Comparison of ENCODE assay signal across 16 cellular contexts in genomic region chr16:73321942-73322341, GRCh38.
A peak's percentile ranks its signal among the peaks of the same experiment; 100 is the strongest.
DNase-seq lines count a peak whose midpoint lies in the region; ATAC-seq and TF ChIP-seq lines count a peak whose summit lies in the region.
"Had no signal": no experiment of that assay in that cellular context is flagged by ENCODE, and none has a peak within 500 bp of the region (broad histone marks: within the 10 kb centered on the region; RNA-seq: fewer than 3 reads in every experiment).

No MANE protein-coding gene starts in this region.

- peaks cover 7% of the 10 kb centered on the region; the same call in 2 of the 3 replicates for H3K4me1 Mint-ChIP-seq in GM23338
- H3K4me1 Mint-ChIP-seq: CD14-positive monocyte; CD8-positive, alpha-beta memory T cell had no signal

- no peaks in the 10 kb centered on the region for H3F3A ChIP-seq in GM23338 (replicated peaks; ENCODE audit: low read depth)

- no peak overlapping the region for H3K4me3 Mint-ChIP-seq in GM23338
- H3K4me3 Mint-ChIP-seq: CD14-positive monocyte; CD4-positive, alpha-beta T cell; CD8-positive, alpha-beta memory T cell; HFFc6 had no signal

- peak; percentile 71 for ATAC-seq in GM23338
- ATAC-seq in upper lobe of left lung (ENCODE audit: low FRiP score in 2 of 2), result no peak
- ATAC-seq: GM12878 had no signal

- H3K9me3 Mint-ChIP-seq in GM23338, result no peaks in the 10 kb centered on the region
- H3K9me3 Mint-ChIP-seq: CD4-positive, alpha-beta T cell; HFFc6 had no signal

- WGBS in neuronal stem cell (ENCODE audit: extremely low coverage in 2 of 2, insufficient read length in 2 of 2, insufficient replicate concordance in 1 of 2), 2 donors, result no CpG with 5 or more reads among the region's 11 CpGs
- 60 to 62% methylated on average over 9 to 11 of the region's 11 CpGs for WGBS in upper lobe of left lung, 2 donors
- 70% methylated on average over 11 of the region's 11 CpGs for WGBS in suprapubic skin

- no peak overlapping the region for H3K4me3 ChIP-seq in GM23338
- H3K4me3 ChIP-seq in neuronal stem cell (ENCODE audit: low read length in 2 of 2), result no peak overlapping the region
- no peak overlapping the region for H3K4me3 ChIP-seq in upper lobe of left lung
- no peak overlapping the region for H3K4me3 ChIP-seq in suprapubic skin
- H3K4me3 ChIP-seq: GM12878, GM23248, HAP-1 had no signal

- no peak overlapping the region for H3K18ac ChIP-seq in neuronal stem cell (ENCODE audit: low read length)

- 0 out of 2 replicates have a peak, but pooled peaks cover under 1% of the 10 kb centered on the region for H3K9me2 ChIP-seq in GM23338 (ENCODE audit: insufficient read depth)

- TF ChIP-seq POLR2A in upper lobe of left lung (IDR thresholded peaks at IDR 0.05) (no peak), suprapubic skin (IDR thresholded peaks at IDR 0.05) (no peak)

- POLR2A ChIA-PET in GM10248 (lab: Yijun Ruan, JAX), result no interaction called here

- H3K36me3 ChIP-seq in GM23338 (ENCODE audit: insufficient read depth) (no peaks in the 10 kb centered on the region), neuronal stem cell (replicated peaks in 1 of 2; ENCODE audit: control insufficient read depth in 2 of 2, insufficient read depth in 2 of 2, low read length in 2 of 2) (no peaks in the 10 kb centered on the region), upper lobe of left lung (no peaks in the 10 kb centered on the region), suprapubic skin (no peaks in the 10 kb centered on the region)
- H3K36me3 ChIP-seq: HAP-1 had no signal

- H3K27ac Mint-ChIP-seq in GM23338, result no peak overlapping the region
- H3K27ac Mint-ChIP-seq: CD14-positive monocyte; CD4-positive, alpha-beta T cell; CD8-positive, alpha-beta memory T cell; HFFc6 had no signal

- H3K4me2 ChIP-seq in GM23338, result no peak overlapping the region
- H3K4me2 ChIP-seq in neuronal stem cell (ENCODE audit: insufficient read depth, low read length, poor library complexity, severe bottlenecking), result no peak overlapping the region

- H4K20me1 ChIP-seq in GM23338 (replicated peaks; ENCODE audit: insufficient read depth), result no peaks in the 10 kb centered on the region

- H3K79me1 ChIP-seq in neuronal stem cell (ENCODE audit: low read depth, low read length), result no peaks in the 10 kb centered on the region

- H3K23ac ChIP-seq in neuronal stem cell (ENCODE audit: low read depth, low read length, poor library complexity), result no peak overlapping the region

- no peak for TF ChIP-seq EP300 in upper lobe of left lung (IDR thresholded peaks at IDR 0.05)
- no peak for TF ChIP-seq EP300 in suprapubic skin (IDR thresholded peaks at IDR 0.05)

- H4K91ac ChIP-seq in neuronal stem cell (ENCODE audit: low read depth, low read length, poor library complexity), result no peak overlapping the region

- no peaks in the 10 kb centered on the region for H3K27me3 Mint-ChIP-seq in GM23338 (ENCODE audit: insufficient read depth, low read depth, poor library complexity)
- H3K27me3 Mint-ChIP-seq: CD4-positive, alpha-beta T cell; CD8-positive, alpha-beta memory T cell had no signal

- no peak overlapping the region for H4K8ac ChIP-seq in neuronal stem cell (ENCODE audit: low read depth, low read length)

- H2BK12ac ChIP-seq in neuronal stem cell (ENCODE audit: low read length), result no peak overlapping the region

- H3K27me3 ChIP-seq in GM23338 (ENCODE audit: insufficient read depth), result no peaks in the 10 kb centered on the region
- H3K27me3 ChIP-seq in neuronal stem cell (ENCODE audit: control insufficient read depth in 3 of 3, insufficient read depth in 3 of 3, low read depth in 1 of 3, low read length in 3 of 3), result no peaks in the 10 kb centered on the region
- no peaks in the 10 kb centered on the region for H3K27me3 ChIP-seq in upper lobe of left lung
- no peaks in the 10 kb centered on the region for H3K27me3 ChIP-seq in suprapubic skin

- 0 out of 2 replicates have a peak, but pooled peaks cover 7% of the 10 kb centered on the region for H3K4me1 ChIP-seq in GM23338 (ENCODE audit: insufficient read depth)
- peaks cover 3 to 25% of the 10 kb centered on the region in 2 donors for H3K4me1 ChIP-seq in neuronal stem cell (ENCODE audit: control insufficient read depth in 2 of 2, insufficient read depth in 1 of 2, low read depth in 1 of 2, low read length in 2 of 2)
- H3K4me1 ChIP-seq in upper lobe of left lung, result no peaks in the 10 kb centered on the region
- H3K4me1 ChIP-seq in suprapubic skin, result no peaks in the 10 kb centered on the region
- H3K4me1 ChIP-seq: HAP-1 had no signal

- H2AFZ ChIP-seq in GM23338 (0 out of 2 replicates have a peak overlapping the region, but pooled peaks have one; percentile 32), neuronal stem cell (ENCODE audit: low read length) (peak overlapping the region; percentile 12)
- H2AFZ ChIP-seq: GM23248 had no signal

- no peak overlapping the region for H2BK15ac ChIP-seq in neuronal stem cell (ENCODE audit: low read length)

- TF ChIP-seq CTCF in GM23338 (conservative IDR thresholded peaks at IDR 0.05; ENCODE audit: low read depth in 2 of 2), result no peak
- no peak for TF ChIP-seq CTCF in upper lobe of left lung (IDR thresholded peaks at IDR 0.05)
- no peak for TF ChIP-seq CTCF in suprapubic skin (IDR thresholded peaks at IDR 0.05)
- no peak for TF ChIP-seq CTCF in GM10248 (IDR thresholded peaks at IDR 0.05; ENCODE audit: control extremely low read depth, extremely low read depth, low read depth, missing control alignments)

- H2BK120ac ChIP-seq in neuronal stem cell (ENCODE audit: low read depth, low read length), result no peak overlapping the region

- no peak overlapping the region for H3K9ac ChIP-seq in neuronal stem cell (ENCODE audit: low read depth, low read length, poor library complexity)
- H3K9ac ChIP-seq: GM23248 had no signal

- H3K14ac ChIP-seq in neuronal stem cell (ENCODE audit: low read length), result no peak overlapping the region

- H3K79me2 ChIP-seq in GM23338 (replicated peaks; ENCODE audit: insufficient read depth), result no peaks in the 10 kb centered on the region

- no peak overlapping the region for H3K4ac ChIP-seq in neuronal stem cell (ENCODE audit: low read length)

- no peak overlapping the region for H3K27ac ChIP-seq in GM23338 (ENCODE audit: low read depth)
- no peak overlapping the region for H3K27ac ChIP-seq in neuronal stem cell (replicated peaks; ENCODE audit: low read length)
- H3K27ac ChIP-seq in upper lobe of left lung, result no peak overlapping the region
- H3K27ac ChIP-seq in suprapubic skin, result no peak overlapping the region
- H3K27ac ChIP-seq: GM23248 had no signal

- no peaks in the 10 kb centered on the region for H3K36me3 Mint-ChIP-seq in GM23338 (ENCODE audit: low read depth)
- H3K36me3 Mint-ChIP-seq: CD14-positive monocyte; CD8-positive, alpha-beta memory T cell had no signal

- DNase-seq in GM23338 (ENCODE audit: low spot score) (no peak), left kidney (ENCODE audit: low read depth, low spot score) (peak; percentile 16), neuronal stem cell (ENCODE audit: low spot score) (no peak), DMS153 treated with DMSO at 0.1 percent for 48 hours (lab: John Stamatoyannopoulos, UW; ENCODE audit: unreplicated experiment) (no peak), upper lobe of left lung (no peak), suprapubic skin (ENCODE audit: low spot score in 2 of 2) (no peak), GM10248 (ENCODE audit: extremely low spot score) (no peak)
- DNase-seq: Calu3; CD4-positive, alpha-beta T cell; CD8-positive, alpha-beta memory T cell; DND-41; GM23248; HFFc6 had no signal

- H3K9me3 ChIP-seq in neuronal stem cell (replicated peaks in 1 of 2; ENCODE audit: control insufficient read depth in 2 of 2, insufficient read depth in 1 of 2, low read depth in 1 of 2, low read length in 2 of 2) (peaks cover 0 to 3% of the 10 kb centered on the region in 2 donors), upper lobe of left lung (no peaks in the 10 kb centered on the region), suprapubic skin (no peaks in the 10 kb centered on the region)
- H3K9me3 ChIP-seq: HAP-1 had no signal

- H2BK5ac ChIP-seq in neuronal stem cell (ENCODE audit: low read length), result no peak overlapping the region

- H2AK5ac ChIP-seq in neuronal stem cell (ENCODE audit: low read depth, low read length), result no peak overlapping the region

- CTCF ChIA-PET in GM10248 (lab: Yijun Ruan, JAX), result no interaction called here

TF ChIP-seq in GM23338, 12 proteins besides CTCF, POLR2A, EP300 and RAD21 (continues in another document):
- no peak for TF ChIP-seq STAT1 (IDR thresholded peaks at IDR 0.05; ENCODE audit: unreplicated experiment)
- no peak for TF ChIP-seq NANOG (IDR thresholded peaks at IDR 0.05; ENCODE audit: borderline replicate concordance)
